Comparison of ENCODE assay signal across 8 cellular contexts in genomic region chr11:70202898-70203748, GRCh38. TPM values are rescaled to one million over a fixed set of nuclear protein-coding genes. Genes with fewer than 3 reads are reported as not detected.
DNase-seq lines count a peak whose midpoint lies in the region; ATAC-seq and TF ChIP-seq lines count a peak whose summit lies in the region.

TSS of gene FADD (plus strand) at chr11:70203296. CDS start at chr11:70203460, 164 bp downstream.

- CTCF ChIA-PET in activated CD4-positive, alpha-beta memory T cell treated with anti-CD3 and anti-CD28 coated beads, Interleukin-2, amount 10 ng/mL, durations not matched to agents 7 days and 5 days (lab: Charles Lee): interaction anchor here (0.6 to 1.0 kb wide), 2 partner anchors 67 to 288 kb away, joined by 3 read pairs; no protein-coding TSS in a partner anchor

- H3K36me3 ChIP-seq in BLaER1 (peaks cover 35% of the 10 kb centered on the region), lower lobe of right lung (peaks cover 25% of the 10 kb centered on the region)

- peaks cover 40% of the 10 kb centered on the region for H3K4me1 ChIP-seq in BLaER1
- peaks cover 20% of the 10 kb centered on the region for H3K4me1 ChIP-seq in lower lobe of right lung

- H3K27me3 ChIP-seq in BLaER1: no peaks in the 10 kb centered on the region
- H3K27me3 ChIP-seq in lower lobe of right lung (ENCODE audit: low read depth): no peaks in the 10 kb centered on the region

- no peaks in the 10 kb centered on the region for H3K9me3 Mint-ChIP-seq in activated CD4-positive, alpha-beta memory T cell treated with anti-CD3 and anti-CD28 coated beads, Interleukin-2, amount 10 ng/mL, durations not matched to agents 7 days and 5 days

- H3K9me3 ChIP-seq in BLaER1 (no peaks in the 10 kb centered on the region), lower lobe of right lung (no peaks in the 10 kb centered on the region)

- H3K36me3 Mint-ChIP-seq in activated CD4-positive, alpha-beta memory T cell treated with anti-CD3 and anti-CD28 coated beads, Interleukin-2, amount 10 ng/mL, durations not matched to agents 7 days and 5 days (ENCODE audit: low read depth): peaks cover 41% of the 10 kb centered on the region

- POLR2A ChIA-PET in activated CD4-positive, alpha-beta memory T cell treated with anti-CD3 and anti-CD28 coated beads, Interleukin-2, amount 10 ng/mL, durations not matched to agents 7 days and 5 days (lab: Charles Lee): interaction anchor here (0.6 to 1.9 kb wide), 9 partner anchors 23 to 1244 kb away, joined by 3 to 9 read pairs (median 4); partner anchors contain the start of genes LTO1 and PPFIA1

- H3K27ac ChIP-seq in BLaER1 (peak within 1 kb of the TSS; percentile 98), lower lobe of right lung (peak within 1 kb of the TSS; percentile 95)

- H3K27me3 Mint-ChIP-seq in activated CD4-positive, alpha-beta memory T cell treated with anti-CD3 and anti-CD28 coated beads, Interleukin-2, amount 10 ng/mL, durations not matched to agents 7 days and 5 days: peaks cover 6% of the 10 kb centered on the region

- H3K4me1 Mint-ChIP-seq in activated CD4-positive, alpha-beta memory T cell treated with anti-CD3 and anti-CD28 coated beads, Interleukin-2, amount 10 ng/mL, durations not matched to agents 7 days and 5 days: peaks cover 35% of the 10 kb centered on the region

- DNase-seq in GM19240 (ENCODE audit: insufficient read length, low spot score): peak; percentile 87
- peak; percentile 91 for DNase-seq in NCI-H82 (lab: John Stamatoyannopoulos, UW)
- peak; percentile 94 for DNase-seq in activated CD4-positive, alpha-beta memory T cell treated with anti-CD3 and anti-CD28 coated beads, Interleukin-2, amount 10 ng/mL, durations not matched to agents 7 days and 5 days
- peak; percentile 90 for DNase-seq in ecto neural progenitor cell (ENCODE audit: low spot score)
- peak; percentile 93 for DNase-seq in lower lobe of right lung
- peak; percentile 73 to 85 (median 83) for DNase-seq in stimulated activated CD4-positive, alpha-beta T cell treated with anti-CD3 and anti-CD28 coated beads, TNF-alpha, amount 100 ng/mL, for 1 hour (ENCODE audit: low read depth in 3 of 3, low spot score in 1 of 3)

- intact Hi-C loops in lower lobe of right lung (cut with DNase I): no loop called here

- H4K20me1 ChIP-seq in BLaER1: peaks cover 44% of the 10 kb centered on the region

- ATAC-seq in HG03469 (IDR thresholded peaks at IDR 0.05; ENCODE audit: unreplicated experiment) (peak; percentile 48), lower lobe of right lung (peak; percentile 92 to 93)

- H3K27ac Mint-ChIP-seq in activated CD4-positive, alpha-beta memory T cell treated with anti-CD3 and anti-CD28 coated beads, Interleukin-2, amount 10 ng/mL, durations not matched to agents 7 days and 5 days: peak within 1 kb of the TSS; percentile 99

- TF ChIP-seq CTCF in lower lobe of right lung (IDR thresholded peaks at IDR 0.05): no peak

- peak within 1 kb of the TSS; percentile 97 for H3K4me3 Mint-ChIP-seq in activated CD4-positive, alpha-beta memory T cell treated with anti-CD3 and anti-CD28 coated beads, Interleukin-2, amount 10 ng/mL, durations not matched to agents 7 days and 5 days

- peak within 1 kb of the TSS; percentile 92 for H3K4me2 ChIP-seq in BLaER1

- H3K4me3 ChIP-seq in BLaER1: peak within 1 kb of the TSS; percentile 95
- H3K4me3 ChIP-seq in lower lobe of right lung: peak within 1 kb of the TSS; percentile 94

- H3K9ac ChIP-seq in BLaER1: peak within 1 kb of the TSS; percentile 97

RNA-seq across cellular contexts. Expression of gene FADD, which starts in this region (rescaled TPM):
- total RNA-seq in activated CD4-positive, alpha-beta memory T cell treated with anti-CD3 and anti-CD28 coated beads, Interleukin-2, amount 10 ng/mL, durations not matched to agents 7 days and 5 days: 10 to 100 TPM; 39.5 to 39.8 TPM
- total RNA-seq in lower lobe of right lung: 23.0 TPM

Comparison
In these comparisons a context has a peak if more than half of its experiments do, and no peak if none do; other contexts are left out.
1. Peak in every context shown above with its lines: DNase-seq, ATAC-seq, H3K4me3 ChIP-seq and H3K27ac ChIP-seq.